In the genomic region with DNA sequence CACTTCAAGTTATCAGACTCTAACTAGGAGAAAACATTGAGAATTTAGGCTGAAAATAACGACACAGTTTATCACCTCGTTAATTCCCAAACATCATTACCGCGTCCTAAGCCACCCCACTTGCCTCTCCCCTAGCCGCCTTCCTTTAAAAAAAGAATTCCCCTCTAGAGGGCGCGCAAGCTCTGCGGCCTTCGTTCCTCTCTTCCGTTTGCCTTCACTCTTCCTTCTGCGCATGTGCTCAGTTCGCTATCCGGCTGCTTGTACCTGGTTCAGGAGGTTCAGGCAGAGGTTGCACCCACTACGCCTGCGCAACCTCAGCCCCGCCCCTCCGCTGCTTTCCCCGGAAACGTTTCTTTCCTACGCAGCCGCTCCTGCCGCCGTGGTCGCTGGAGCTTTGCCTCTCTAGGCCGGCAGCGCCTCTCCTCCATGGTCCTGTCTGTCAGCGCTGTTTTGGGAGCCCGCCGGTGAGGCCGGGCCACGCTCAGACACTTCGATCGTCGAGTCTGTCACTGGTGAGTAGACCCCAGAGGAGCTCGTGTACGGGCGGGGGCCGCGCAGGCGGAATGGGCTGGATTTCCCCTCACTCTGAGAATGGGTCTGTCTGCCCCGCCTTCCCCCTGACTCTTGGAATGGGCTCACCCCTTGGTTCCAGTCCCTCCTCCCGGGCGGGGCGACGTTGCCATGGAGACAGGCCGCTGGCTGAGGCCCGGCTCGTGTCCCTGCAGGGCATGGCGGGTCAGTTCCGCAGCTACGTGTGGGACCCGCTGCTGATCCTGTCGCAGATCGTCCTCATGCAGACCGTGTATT, we compare ENCODE assay signal across 1 cellular context.
A peak's percentile ranks its signal among the peaks of the same experiment; 100 is the strongest.
TF ChIP-seq lines count a peak whose summit lies in the region.

A gene (plus strand): TSS at position 353 of the 807 bp plus-strand sequence. CDS start 376 bp downstream, at position 729.

TF ChIP-seq in K562, 482 proteins besides CTCF, POLR2A, EP300 and RAD21 (continued from another document and continues in another):
- TF ChIP-seq, protein P1, sequence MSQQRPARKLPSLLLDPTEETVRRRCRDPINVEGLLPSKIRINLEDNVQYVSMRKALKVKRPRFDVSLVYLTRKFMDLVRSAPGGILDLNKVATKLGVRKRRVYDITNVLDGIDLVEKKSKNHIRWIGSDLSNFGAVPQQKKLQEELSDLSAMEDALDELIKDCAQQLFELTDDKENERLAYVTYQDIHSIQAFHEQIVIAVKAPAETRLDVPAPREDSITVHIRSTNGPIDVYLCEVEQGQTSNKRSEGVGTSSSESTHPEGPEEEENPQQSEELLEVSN (IDR thresholded peaks at IDR 0.05; ENCODE audit: borderline replicate concordance in 1 of 2, extremely low read depth in 1 of 2, insufficient read depth in 1 of 2, insufficient read length in 1 of 2, low read depth in 1 of 2, low read length in 1 of 2, poor library complexity in 1 of 2, severe bottlenecking in 1 of 2): peak in 1 of 2 experiments; percentile 32
- no peak for TF ChIP-seq PRPF4 (IDR thresholded peaks at IDR 0.05; ENCODE audit: insufficient read depth, low read depth, low read length, poor library complexity, severe bottlenecking)
- TF ChIP-seq POLR2AphosphoS5 (IDR thresholded peaks at IDR 0.05; ENCODE audit: control insufficient read depth, insufficient read depth, low read depth, low read length): peak; percentile 87
- TF ChIP-seq KLF6 (CRISPR knock-in tag; IDR thresholded peaks at IDR 0.05; ENCODE audit: borderline replicate concordance): no peak
- TF ChIP-seq ATF1 (CRISPR knock-in tag; IDR thresholded peaks at IDR 0.05): no peak
- TF ChIP-seq ATF1 (tag; IDR thresholded peaks at IDR 0.05): peak; percentile 92
- peak; percentile 82 for TF ChIP-seq ZZZ3 (IDR thresholded peaks at IDR 0.05)
- no peak for TF ChIP-seq HMG20B (CRISPR knock-in tag; IDR thresholded peaks at IDR 0.05)
- no peak for TF ChIP-seq RBM15 (IDR thresholded peaks at IDR 0.05; ENCODE audit: insufficient read depth, low read length)
- TF ChIP-seq FOXJ2 (tag; IDR thresholded peaks at IDR 0.05): no peak
- TF ChIP-seq CREB1 (IDR thresholded peaks at IDR 0.05): no peak
- TF ChIP-seq CREB1 (CRISPR knock-in tag; IDR thresholded peaks at IDR 0.05): peak; percentile 63; the same call in 1 of the 2 replicates
- peak; percentile 10; the same call in 1 of the 2 replicates for TF ChIP-seq SIN3B (IDR thresholded peaks at IDR 0.05; ENCODE audit: low read depth)
- TF ChIP-seq, protein P2, sequence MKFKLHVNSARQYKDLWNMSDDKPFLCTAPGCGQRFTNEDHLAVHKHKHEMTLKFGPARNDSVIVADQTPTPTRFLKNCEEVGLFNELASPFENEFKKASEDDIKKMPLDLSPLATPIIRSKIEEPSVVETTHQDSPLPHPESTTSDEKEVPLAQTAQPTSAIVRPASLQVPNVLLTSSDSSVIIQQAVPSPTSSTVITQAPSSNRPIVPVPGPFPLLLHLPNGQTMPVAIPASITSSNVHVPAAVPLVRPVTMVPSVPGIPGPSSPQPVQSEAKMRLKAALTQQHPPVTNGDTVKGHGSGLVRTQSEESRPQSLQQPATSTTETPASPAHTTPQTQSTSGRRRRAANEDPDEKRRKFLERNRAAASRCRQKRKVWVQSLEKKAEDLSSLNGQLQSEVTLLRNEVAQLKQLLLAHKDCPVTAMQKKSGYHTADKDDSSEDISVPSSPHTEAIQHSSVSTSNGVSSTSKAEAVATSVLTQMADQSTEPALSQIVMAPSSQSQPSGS (CRISPR knock-in tag; IDR thresholded peaks at IDR 0.05): no peak
- TF ChIP-seq LEF1 (IDR thresholded peaks at IDR 0.05): peak; percentile 58; the same call in 1 of the 2 replicates
- TF ChIP-seq, protein P3, sequence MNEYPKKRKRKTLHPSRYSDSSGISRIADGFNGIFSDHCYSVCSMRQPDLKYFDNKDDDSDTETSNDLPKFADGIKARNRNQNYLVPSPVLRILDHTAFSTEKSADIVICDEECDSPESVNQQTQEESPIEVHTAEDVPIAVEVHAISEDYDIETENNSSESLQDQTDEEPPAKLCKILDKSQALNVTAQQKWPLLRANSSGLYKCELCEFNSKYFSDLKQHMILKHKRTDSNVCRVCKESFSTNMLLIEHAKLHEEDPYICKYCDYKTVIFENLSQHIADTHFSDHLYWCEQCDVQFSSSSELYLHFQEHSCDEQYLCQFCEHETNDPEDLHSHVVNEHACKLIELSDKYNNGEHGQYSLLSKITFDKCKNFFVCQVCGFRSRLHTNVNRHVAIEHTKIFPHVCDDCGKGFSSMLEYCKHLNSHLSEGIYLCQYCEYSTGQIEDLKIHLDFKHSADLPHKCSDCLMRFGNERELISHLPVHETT (CRISPR knock-in tag; conservative IDR thresholded peaks at IDR 0.05 in 1 of 2, IDR thresholded peaks at IDR 0.05 in 1 of 2): peak in 1 of 2 experiments; percentile 82; a peak in 2 of 4 replicates
- TF ChIP-seq, protein P4, sequence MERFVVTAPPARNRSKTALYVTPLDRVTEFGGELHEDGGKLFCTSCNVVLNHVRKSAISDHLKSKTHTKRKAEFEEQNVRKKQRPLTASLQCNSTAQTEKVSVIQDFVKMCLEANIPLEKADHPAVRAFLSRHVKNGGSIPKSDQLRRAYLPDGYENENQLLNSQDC (CRISPR knock-in tag; IDR thresholded peaks at IDR 0.05): peak; percentile 75; the same call in 1 of the 2 replicates
- peak; percentile 29 to 47; a peak in 1 of 4 replicates for TF ChIP-seq SIX5 (IDR thresholded peaks at IDR 0.05; ENCODE audit: borderline replicate concordance in 1 of 2, insufficient read depth in 1 of 2, low read depth in 1 of 2, low read length in 2 of 2)
- TF ChIP-seq LARP7 (IDR thresholded peaks at IDR 0.05): no peak
- TF ChIP-seq TAF1 (IDR thresholded peaks at IDR 0.05; ENCODE audit: control insufficient read depth, extremely low read depth, insufficient read depth, low read length, severe bottlenecking): peak; percentile 54
- peak; percentile 17; the same call in 1 of the 2 replicates for TF ChIP-seq NR4A1 (CRISPR knock-in tag; IDR thresholded peaks at IDR 0.05)
- no peak for TF ChIP-seq NR4A1 (tag; IDR thresholded peaks at IDR 0.05)
- TF ChIP-seq KLF13 (tag; IDR thresholded peaks at IDR 0.05; ENCODE audit: borderline replicate concordance, low read depth): peak; percentile 34; the same call in 1 of the 2 replicates
- TF ChIP-seq MAFK (IDR thresholded peaks at IDR 0.05; ENCODE audit: low read length): no peak
- TF ChIP-seq FOXM1 (IDR thresholded peaks at IDR 0.05; ENCODE audit: low read depth): no peak
- TF ChIP-seq FOXM1 (CRISPR knock-in tag; IDR thresholded peaks at IDR 0.05; ENCODE audit: low read depth): no peak
- peak; percentile 44 for TF ChIP-seq ELF4 (CRISPR knock-in tag; IDR thresholded peaks at IDR 0.05)
- TF ChIP-seq, protein P5, sequence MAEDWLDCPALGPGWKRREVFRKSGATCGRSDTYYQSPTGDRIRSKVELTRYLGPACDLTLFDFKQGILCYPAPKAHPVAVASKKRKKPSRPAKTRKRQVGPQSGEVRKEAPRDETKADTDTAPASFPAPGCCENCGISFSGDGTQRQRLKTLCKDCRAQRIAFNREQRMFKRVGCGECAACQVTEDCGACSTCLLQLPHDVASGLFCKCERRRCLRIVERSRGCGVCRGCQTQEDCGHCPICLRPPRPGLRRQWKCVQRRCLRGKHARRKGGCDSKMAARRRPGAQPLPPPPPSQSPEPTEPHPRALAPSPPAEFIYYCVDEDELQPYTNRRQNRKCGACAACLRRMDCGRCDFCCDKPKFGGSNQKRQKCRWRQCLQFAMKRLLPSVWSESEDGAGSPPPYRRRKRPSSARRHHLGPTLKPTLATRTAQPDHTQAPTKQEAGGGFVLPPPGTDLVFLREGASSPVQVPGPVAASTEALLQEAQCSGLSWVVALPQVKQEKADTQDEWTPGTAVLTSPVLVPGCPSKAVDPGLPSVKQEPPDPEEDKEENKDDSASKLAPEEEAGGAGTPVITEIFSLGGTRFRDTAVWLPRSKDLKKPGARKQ (CRISPR knock-in tag; IDR thresholded peaks at IDR 0.05): no peak
- TF ChIP-seq BMI1 (IDR thresholded peaks at IDR 0.05; ENCODE audit: low read length): peak; percentile 88
- TF ChIP-seq, protein P6, sequence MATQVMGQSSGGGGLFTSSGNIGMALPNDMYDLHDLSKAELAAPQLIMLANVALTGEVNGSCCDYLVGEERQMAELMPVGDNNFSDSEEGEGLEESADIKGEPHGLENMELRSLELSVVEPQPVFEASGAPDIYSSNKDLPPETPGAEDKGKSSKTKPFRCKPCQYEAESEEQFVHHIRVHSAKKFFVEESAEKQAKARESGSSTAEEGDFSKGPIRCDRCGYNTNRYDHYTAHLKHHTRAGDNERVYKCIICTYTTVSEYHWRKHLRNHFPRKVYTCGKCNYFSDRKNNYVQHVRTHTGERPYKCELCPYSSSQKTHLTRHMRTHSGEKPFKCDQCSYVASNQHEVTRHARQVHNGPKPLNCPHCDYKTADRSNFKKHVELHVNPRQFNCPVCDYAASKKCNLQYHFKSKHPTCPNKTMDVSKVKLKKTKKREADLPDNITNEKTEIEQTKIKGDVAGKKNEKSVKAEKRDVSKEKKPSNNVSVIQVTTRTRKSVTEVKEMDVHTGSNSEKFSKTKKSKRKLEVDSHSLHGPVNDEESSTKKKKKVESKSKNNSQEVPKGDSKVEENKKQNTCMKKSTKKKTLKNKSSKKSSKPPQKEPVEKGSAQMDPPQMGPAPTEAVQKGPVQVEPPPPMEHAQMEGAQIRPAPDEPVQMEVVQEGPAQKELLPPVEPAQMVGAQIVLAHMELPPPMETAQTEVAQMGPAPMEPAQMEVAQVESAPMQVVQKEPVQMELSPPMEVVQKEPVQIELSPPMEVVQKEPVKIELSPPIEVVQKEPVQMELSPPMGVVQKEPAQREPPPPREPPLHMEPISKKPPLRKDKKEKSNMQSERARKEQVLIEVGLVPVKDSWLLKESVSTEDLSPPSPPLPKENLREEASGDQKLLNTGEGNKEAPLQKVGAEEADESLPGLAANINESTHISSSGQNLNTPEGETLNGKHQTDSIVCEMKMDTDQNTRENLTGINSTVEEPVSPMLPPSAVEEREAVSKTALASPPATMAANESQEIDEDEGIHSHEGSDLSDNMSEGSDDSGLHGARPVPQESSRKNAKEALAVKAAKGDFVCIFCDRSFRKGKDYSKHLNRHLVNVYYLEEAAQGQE (CRISPR knock-in tag; IDR thresholded peaks at IDR 0.05; ENCODE audit: low read depth): peak; percentile 63
- TF ChIP-seq, protein P7, sequence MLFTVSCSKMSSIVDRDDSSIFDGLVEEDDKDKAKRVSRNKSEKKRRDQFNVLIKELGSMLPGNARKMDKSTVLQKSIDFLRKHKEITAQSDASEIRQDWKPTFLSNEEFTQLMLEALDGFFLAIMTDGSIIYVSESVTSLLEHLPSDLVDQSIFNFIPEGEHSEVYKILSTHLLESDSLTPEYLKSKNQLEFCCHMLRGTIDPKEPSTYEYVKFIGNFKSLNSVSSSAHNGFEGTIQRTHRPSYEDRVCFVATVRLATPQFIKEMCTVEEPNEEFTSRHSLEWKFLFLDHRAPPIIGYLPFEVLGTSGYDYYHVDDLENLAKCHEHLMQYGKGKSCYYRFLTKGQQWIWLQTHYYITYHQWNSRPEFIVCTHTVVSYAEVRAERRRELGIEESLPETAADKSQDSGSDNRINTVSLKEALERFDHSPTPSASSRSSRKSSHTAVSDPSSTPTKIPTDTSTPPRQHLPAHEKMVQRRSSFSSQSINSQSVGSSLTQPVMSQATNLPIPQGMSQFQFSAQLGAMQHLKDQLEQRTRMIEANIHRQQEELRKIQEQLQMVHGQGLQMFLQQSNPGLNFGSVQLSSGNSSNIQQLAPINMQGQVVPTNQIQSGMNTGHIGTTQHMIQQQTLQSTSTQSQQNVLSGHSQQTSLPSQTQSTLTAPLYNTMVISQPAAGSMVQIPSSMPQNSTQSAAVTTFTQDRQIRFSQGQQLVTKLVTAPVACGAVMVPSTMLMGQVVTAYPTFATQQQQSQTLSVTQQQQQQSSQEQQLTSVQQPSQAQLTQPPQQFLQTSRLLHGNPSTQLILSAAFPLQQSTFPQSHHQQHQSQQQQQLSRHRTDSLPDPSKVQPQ (CRISPR knock-in tag; IDR thresholded peaks at IDR 0.05; ENCODE audit: borderline replicate concordance): no peak
- peak; percentile 94 for TF ChIP-seq PHF8 (IDR thresholded peaks at IDR 0.05; ENCODE audit: borderline replicate concordance, low read length)
- TF ChIP-seq, protein P8, sequence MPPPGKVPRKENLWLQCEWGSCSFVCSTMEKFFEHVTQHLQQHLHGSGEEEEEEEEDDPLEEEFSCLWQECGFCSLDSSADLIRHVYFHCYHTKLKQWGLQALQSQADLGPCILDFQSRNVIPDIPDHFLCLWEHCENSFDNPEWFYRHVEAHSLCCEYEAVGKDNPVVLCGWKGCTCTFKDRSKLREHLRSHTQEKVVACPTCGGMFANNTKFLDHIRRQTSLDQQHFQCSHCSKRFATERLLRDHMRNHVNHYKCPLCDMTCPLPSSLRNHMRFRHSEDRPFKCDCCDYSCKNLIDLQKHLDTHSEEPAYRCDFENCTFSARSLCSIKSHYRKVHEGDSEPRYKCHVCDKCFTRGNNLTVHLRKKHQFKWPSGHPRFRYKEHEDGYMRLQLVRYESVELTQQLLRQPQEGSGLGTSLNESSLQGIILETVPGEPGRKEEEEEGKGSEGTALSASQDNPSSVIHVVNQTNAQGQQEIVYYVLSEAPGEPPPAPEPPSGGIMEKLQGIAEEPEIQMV (tag; conservative IDR thresholded peaks at IDR 0.05; ENCODE audit: low read depth): no peak
- no peak for TF ChIP-seq PHF21A (IDR thresholded peaks at IDR 0.05; ENCODE audit: borderline replicate concordance, low read depth)
- TF ChIP-seq, protein P9, sequence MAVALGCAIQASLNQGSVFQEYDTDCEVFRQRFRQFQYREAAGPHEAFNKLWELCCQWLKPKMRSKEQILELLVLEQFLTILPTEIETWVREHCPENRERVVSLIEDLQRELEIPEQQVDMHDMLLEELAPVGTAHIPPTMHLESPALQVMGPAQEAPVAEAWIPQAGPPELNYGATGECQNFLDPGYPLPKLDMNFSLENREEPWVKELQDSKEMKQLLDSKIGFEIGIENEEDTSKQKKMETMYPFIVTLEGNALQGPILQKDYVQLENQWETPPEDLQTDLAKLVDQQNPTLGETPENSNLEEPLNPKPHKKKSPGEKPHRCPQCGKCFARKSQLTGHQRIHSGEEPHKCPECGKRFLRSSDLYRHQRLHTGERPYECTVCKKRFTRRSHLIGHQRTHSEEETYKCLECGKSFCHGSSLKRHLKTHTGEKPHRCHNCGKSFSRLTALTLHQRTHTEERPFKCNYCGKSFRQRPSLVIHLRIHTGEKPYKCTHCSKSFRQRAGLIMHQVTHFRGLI (CRISPR knock-in tag; IDR thresholded peaks at IDR 0.05): no peak
- no peak for TF ChIP-seq BDP1 (IDR thresholded peaks at IDR 0.05; ENCODE audit: insufficient read depth, insufficient read length)
- TF ChIP-seq, protein P10, sequence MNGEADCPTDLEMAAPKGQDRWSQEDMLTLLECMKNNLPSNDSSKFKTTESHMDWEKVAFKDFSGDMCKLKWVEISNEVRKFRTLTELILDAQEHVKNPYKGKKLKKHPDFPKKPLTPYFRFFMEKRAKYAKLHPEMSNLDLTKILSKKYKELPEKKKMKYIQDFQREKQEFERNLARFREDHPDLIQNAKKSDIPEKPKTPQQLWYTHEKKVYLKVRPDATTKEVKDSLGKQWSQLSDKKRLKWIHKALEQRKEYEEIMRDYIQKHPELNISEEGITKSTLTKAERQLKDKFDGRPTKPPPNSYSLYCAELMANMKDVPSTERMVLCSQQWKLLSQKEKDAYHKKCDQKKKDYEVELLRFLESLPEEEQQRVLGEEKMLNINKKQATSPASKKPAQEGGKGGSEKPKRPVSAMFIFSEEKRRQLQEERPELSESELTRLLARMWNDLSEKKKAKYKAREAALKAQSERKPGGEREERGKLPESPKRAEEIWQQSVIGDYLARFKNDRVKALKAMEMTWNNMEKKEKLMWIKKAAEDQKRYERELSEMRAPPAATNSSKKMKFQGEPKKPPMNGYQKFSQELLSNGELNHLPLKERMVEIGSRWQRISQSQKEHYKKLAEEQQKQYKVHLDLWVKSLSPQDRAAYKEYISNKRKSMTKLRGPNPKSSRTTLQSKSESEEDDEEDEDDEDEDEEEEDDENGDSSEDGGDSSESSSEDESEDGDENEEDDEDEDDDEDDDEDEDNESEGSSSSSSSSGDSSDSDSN (IDR thresholded peaks at IDR 0.05; ENCODE audit: borderline replicate concordance in 1 of 2, low read depth in 2 of 2, low read length in 2 of 2): 0 out of 4 replicates have a peak, but pooled peaks of 1 of the 2 experiments have one; percentile 53
